Comparison of ENCODE assay signal across 2 cellular contexts in the genomic region with DNA sequence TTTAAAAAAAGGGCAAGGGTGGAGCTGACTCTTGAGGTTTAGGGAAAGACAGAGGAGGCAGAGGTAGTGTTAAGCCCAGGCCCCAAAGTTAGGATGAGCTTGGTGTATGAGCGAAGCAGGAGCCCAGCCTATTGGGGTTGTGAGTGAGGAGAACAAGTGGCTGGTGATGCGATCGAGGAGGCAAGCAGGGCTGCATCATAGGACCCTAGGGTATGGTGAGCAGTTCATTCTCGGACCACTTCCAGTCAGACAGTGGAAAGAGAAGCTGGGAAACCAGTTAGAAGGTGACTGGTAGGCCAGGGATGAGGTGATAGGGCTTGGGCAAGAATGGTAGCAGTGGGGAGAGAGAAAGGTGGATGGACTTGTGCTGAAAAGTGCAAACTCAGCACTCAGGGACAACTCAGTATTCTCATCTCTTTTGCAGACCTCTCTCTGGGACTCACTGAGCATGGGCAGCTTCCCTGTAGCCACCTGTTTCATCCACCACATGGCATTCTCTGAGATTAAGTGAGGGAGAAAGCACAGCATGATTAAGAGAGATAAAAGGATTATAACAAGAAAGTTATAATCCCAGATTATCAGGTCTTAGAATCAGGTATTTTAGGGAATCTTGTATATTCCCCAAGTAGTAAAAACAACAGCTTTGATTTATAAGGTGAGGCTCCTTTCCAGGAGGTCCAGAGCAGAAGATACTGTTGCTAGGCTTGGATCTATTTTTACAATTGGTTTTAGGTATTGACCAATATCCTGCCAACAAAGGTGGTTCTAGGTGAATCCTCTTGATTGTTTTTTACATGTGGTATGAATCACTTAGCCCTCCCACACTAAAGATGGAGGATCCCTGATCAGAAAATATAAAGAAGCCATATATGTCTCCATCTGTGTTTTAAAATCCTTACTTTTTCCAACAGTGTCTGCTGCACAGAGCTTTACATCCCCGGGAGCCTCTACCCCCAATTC.
TF ChIP-seq lines count a peak whose summit lies in the region.

No MANE protein-coding gene starts in this region.

TF ChIP-seq in WTC11, 78 proteins besides CTCF, POLR2A, EP300 and RAD21 (continues in another document):
- TF ChIP-seq, protein P1, sequence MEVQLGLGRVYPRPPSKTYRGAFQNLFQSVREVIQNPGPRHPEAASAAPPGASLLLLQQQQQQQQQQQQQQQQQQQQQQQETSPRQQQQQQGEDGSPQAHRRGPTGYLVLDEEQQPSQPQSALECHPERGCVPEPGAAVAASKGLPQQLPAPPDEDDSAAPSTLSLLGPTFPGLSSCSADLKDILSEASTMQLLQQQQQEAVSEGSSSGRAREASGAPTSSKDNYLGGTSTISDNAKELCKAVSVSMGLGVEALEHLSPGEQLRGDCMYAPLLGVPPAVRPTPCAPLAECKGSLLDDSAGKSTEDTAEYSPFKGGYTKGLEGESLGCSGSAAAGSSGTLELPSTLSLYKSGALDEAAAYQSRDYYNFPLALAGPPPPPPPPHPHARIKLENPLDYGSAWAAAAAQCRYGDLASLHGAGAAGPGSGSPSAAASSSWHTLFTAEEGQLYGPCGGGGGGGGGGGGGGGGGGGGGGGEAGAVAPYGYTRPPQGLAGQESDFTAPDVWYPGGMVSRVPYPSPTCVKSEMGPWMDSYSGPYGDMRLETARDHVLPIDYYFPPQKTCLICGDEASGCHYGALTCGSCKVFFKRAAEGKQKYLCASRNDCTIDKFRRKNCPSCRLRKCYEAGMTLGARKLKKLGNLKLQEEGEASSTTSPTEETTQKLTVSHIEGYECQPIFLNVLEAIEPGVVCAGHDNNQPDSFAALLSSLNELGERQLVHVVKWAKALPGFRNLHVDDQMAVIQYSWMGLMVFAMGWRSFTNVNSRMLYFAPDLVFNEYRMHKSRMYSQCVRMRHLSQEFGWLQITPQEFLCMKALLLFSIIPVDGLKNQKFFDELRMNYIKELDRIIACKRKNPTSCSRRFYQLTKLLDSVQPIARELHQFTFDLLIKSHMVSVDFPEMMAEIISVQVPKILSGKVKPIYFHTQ (CRISPR knock-in tag; IDR thresholded peaks at IDR 0.05), result no peak
- TF ChIP-seq, protein P2, sequence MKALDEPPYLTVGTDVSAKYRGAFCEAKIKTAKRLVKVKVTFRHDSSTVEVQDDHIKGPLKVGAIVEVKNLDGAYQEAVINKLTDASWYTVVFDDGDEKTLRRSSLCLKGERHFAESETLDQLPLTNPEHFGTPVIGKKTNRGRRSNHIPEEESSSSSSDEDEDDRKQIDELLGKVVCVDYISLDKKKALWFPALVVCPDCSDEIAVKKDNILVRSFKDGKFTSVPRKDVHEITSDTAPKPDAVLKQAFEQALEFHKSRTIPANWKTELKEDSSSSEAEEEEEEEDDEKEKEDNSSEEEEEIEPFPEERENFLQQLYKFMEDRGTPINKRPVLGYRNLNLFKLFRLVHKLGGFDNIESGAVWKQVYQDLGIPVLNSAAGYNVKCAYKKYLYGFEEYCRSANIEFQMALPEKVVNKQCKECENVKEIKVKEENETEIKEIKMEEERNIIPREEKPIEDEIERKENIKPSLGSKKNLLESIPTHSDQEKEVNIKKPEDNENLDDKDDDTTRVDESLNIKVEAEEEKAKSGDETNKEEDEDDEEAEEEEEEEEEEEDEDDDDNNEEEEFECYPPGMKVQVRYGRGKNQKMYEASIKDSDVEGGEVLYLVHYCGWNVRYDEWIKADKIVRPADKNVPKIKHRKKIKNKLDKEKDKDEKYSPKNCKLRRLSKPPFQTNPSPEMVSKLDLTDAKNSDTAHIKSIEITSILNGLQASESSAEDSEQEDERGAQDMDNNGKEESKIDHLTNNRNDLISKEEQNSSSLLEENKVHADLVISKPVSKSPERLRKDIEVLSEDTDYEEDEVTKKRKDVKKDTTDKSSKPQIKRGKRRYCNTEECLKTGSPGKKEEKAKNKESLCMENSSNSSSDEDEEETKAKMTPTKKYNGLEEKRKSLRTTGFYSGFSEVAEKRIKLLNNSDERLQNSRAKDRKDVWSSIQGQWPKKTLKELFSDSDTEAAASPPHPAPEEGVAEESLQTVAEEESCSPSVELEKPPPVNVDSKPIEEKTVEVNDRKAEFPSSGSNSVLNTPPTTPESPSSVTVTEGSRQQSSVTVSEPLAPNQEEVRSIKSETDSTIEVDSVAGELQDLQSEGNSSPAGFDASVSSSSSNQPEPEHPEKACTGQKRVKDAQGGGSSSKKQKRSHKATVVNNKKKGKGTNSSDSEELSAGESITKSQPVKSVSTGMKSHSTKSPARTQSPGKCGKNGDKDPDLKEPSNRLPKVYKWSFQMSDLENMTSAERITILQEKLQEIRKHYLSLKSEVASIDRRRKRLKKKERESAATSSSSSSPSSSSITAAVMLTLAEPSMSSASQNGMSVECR (CRISPR knock-in tag; IDR thresholded peaks at IDR 0.05; ENCODE audit: borderline replicate concordance), result no peak
- TF ChIP-seq GTF2I (CRISPR knock-in tag; conservative IDR thresholded peaks at IDR 0.05) (no peak), ESRRA (CRISPR knock-in tag; IDR thresholded peaks at IDR 0.05; ENCODE audit: borderline replicate concordance) (no peak), NR1H2 (CRISPR knock-in tag; IDR thresholded peaks at IDR 0.05) (no peak), ZNF671 (CRISPR knock-in tag; IDR thresholded peaks at IDR 0.05) (no peak), ELF4 (CRISPR knock-in tag; IDR thresholded peaks at IDR 0.05; ENCODE audit: low read depth) (no peak)
- TF ChIP-seq, protein P3, sequence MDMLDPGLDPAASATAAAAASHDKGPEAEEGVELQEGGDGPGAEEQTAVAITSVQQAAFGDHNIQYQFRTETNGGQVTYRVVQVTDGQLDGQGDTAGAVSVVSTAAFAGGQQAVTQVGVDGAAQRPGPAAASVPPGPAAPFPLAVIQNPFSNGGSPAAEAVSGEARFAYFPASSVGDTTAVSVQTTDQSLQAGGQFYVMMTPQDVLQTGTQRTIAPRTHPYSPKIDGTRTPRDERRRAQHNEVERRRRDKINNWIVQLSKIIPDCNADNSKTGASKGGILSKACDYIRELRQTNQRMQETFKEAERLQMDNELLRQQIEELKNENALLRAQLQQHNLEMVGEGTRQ (CRISPR knock-in tag; IDR thresholded peaks at IDR 0.05), result no peak
- TF ChIP-seq, protein P4, sequence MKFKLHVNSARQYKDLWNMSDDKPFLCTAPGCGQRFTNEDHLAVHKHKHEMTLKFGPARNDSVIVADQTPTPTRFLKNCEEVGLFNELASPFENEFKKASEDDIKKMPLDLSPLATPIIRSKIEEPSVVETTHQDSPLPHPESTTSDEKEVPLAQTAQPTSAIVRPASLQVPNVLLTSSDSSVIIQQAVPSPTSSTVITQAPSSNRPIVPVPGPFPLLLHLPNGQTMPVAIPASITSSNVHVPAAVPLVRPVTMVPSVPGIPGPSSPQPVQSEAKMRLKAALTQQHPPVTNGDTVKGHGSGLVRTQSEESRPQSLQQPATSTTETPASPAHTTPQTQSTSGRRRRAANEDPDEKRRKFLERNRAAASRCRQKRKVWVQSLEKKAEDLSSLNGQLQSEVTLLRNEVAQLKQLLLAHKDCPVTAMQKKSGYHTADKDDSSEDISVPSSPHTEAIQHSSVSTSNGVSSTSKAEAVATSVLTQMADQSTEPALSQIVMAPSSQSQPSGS (CRISPR knock-in tag; IDR thresholded peaks at IDR 0.05; ENCODE audit: borderline replicate concordance, low read depth), result no peak
- TF ChIP-seq, protein P5, sequence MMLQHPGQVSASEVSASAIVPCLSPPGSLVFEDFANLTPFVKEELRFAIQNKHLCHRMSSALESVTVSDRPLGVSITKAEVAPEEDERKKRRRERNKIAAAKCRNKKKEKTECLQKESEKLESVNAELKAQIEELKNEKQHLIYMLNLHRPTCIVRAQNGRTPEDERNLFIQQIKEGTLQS (CRISPR knock-in tag; conservative IDR thresholded peaks at IDR 0.05), result no peak
- TF ChIP-seq, protein P6, sequence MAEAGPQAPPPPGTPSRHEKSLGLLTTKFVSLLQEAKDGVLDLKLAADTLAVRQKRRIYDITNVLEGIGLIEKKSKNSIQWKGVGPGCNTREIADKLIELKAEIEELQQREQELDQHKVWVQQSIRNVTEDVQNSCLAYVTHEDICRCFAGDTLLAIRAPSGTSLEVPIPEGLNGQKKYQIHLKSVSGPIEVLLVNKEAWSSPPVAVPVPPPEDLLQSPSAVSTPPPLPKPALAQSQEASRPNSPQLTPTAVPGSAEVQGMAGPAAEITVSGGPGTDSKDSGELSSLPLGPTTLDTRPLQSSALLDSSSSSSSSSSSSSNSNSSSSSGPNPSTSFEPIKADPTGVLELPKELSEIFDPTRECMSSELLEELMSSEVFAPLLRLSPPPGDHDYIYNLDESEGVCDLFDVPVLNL (CRISPR knock-in tag; IDR thresholded peaks at IDR 0.05; ENCODE audit: borderline replicate concordance, low read depth), result no peak

TF ChIP-seq in SK-N-SH, 30 proteins besides CTCF, POLR2A, EP300 and RAD21:
- TF ChIP-seq, protein P3 (IDR thresholded peaks at IDR 0.05; ENCODE audit: borderline replicate concordance, low read depth, low read length), result no peak
- TF ChIP-seq MXI1 (IDR thresholded peaks at IDR 0.05; ENCODE audit: low read depth, low read length) (no peak), TAF1 (IDR thresholded peaks at IDR 0.05; ENCODE audit: borderline replicate concordance, low read depth, low read length) (no peak), RCOR1 (IDR thresholded peaks at IDR 0.05; ENCODE audit: low read length) (no peak), JUND (IDR thresholded peaks at IDR 0.05) (no peak), RFX5 (IDR thresholded peaks at IDR 0.05; ENCODE audit: low read length) (no peak), GATA2 (CRISPR knock-in tag; IDR thresholded peaks at IDR 0.05) (no peak), ELF1 (IDR thresholded peaks at IDR 0.05) (no peak), FOSL2 (IDR thresholded peaks at IDR 0.05; ENCODE audit: borderline replicate concordance, low read depth) (no peak)
- TF ChIP-seq, protein P7, sequence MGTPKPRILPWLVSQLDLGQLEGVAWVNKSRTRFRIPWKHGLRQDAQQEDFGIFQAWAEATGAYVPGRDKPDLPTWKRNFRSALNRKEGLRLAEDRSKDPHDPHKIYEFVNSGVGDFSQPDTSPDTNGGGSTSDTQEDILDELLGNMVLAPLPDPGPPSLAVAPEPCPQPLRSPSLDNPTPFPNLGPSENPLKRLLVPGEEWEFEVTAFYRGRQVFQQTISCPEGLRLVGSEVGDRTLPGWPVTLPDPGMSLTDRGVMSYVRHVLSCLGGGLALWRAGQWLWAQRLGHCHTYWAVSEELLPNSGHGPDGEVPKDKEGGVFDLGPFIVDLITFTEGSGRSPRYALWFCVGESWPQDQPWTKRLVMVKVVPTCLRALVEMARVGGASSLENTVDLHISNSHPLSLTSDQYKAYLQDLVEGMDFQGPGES (IDR thresholded peaks at IDR 0.05; ENCODE audit: low read depth, low read length), result no peak
- TF ChIP-seq, protein P8, sequence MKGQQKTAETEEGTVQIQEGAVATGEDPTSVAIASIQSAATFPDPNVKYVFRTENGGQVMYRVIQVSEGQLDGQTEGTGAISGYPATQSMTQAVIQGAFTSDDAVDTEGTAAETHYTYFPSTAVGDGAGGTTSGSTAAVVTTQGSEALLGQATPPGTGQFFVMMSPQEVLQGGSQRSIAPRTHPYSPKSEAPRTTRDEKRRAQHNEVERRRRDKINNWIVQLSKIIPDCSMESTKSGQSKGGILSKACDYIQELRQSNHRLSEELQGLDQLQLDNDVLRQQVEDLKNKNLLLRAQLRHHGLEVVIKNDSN (IDR thresholded peaks at IDR 0.05; ENCODE audit: borderline replicate concordance, low read depth), result no peak
- TF ChIP-seq, protein P9, sequence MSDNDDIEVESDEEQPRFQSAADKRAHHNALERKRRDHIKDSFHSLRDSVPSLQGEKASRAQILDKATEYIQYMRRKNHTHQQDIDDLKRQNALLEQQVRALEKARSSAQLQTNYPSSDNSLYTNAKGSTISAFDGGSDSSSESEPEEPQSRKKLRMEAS (IDR thresholded peaks at IDR 0.05; ENCODE audit: low read depth), result no peak
- TF ChIP-seq, protein P10, sequence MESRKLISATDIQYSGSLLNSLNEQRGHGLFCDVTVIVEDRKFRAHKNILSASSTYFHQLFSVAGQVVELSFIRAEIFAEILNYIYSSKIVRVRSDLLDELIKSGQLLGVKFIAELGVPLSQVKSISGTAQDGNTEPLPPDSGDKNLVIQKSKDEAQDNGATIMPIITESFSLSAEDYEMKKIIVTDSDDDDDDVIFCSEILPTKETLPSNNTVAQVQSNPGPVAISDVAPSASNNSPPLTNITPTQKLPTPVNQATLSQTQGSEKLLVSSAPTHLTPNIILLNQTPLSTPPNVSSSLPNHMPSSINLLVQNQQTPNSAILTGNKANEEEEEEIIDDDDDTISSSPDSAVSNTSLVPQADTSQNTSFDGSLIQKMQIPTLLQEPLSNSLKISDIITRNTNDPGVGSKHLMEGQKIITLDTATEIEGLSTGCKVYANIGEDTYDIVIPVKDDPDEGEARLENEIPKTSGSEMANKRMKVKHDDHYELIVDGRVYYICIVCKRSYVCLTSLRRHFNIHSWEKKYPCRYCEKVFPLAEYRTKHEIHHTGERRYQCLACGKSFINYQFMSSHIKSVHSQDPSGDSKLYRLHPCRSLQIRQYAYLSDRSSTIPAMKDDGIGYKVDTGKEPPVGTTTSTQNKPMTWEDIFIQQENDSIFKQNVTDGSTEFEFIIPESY (IDR thresholded peaks at IDR 0.05; ENCODE audit: borderline replicate concordance, low read depth), result no peak
- TF ChIP-seq, protein P11, sequence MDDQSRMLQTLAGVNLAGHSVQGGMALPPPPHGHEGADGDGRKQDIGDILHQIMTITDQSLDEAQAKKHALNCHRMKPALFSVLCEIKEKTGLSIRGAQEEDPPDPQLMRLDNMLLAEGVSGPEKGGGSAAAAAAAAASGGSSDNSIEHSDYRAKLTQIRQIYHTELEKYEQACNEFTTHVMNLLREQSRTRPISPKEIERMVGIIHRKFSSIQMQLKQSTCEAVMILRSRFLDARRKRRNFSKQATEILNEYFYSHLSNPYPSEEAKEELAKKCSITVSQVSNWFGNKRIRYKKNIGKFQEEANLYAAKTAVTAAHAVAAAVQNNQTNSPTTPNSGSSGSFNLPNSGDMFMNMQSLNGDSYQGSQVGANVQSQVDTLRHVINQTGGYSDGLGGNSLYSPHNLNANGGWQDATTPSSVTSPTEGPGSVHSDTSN (IDR thresholded peaks at IDR 0.05), result no peak
